ENCODE assay signal across 34 cellular contexts in the genomic region with DNA sequence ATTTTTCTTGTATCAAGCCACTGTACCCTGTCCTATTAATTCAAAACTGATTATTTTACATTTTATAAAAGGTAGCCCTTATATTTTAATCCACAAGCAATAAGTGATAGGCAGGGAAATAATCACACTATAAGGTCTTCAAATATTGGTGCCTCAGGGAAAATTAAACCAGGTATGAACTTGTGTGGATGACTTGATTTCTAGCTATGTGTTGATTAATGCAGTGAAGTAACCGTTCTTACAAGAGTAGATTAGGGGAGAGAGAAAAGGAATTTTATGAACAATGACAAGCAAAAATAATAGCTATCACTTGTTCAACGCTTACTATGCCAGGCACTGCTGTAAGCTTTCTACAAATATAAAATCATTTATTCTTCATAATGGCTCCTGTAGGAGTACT.
"Had no signal": no experiment of that assay in that cellular context is flagged by ENCODE, and none has a peak within 500 bp of the region (broad histone marks: within the 10 kb centered on the region; RNA-seq: fewer than 3 reads in every experiment).

No MANE protein-coding gene starts in this region.

- H3K4me2 ChIP-seq: KMS-11 had no signal

- H3K27ac ChIP-seq: KMS-11 had no signal

- H3K36me3 ChIP-seq: MG63 had no signal

- H3K27me3 ChIP-seq: MG63 had no signal

- H3K9ac ChIP-seq: KMS-11 had no signal

- DNase-seq: Karpas-422, Kasumi-1, KG1, MG63, MM.1S, MV-4-11, NCI-H1048, NCI-H1092, NCI-H1092 treated with DMSO at 0.1 percent for 48 hours, NCI-H1105, NCI-H1105 treated with DMSO at 0.1 percent for 48 hours, NCI-H1417, NCI-H1417 treated with DMSO at 0.1 percent for 48 hours, NCI-H1436, NCI-H1436 treated with DMSO at 0.1 percent for 48 hours, NCI-H146, NCI-H1694, NCI-H1694 treated with DMSO at 0.1 percent for 48 hours, NCI-H187, NCI-H187 treated with DMSO at 0.1 percent for 48 hours, NCI-H1930, NCI-H2029, NCI-H2029 treated with DMSO at 0.1 percent for 48 hours, NCI-H2081, NCI-H2081 treated with DMSO at 0.1 percent for 48 hours, NCI-H2107, NCI-H2171, NCI-H2171 treated with DMSO at 0.1 percent for 48 hours, NCI-H2227 treated with DMSO at 0.1 percent for 48 hours, NCI-H226, NCI-H345, NCI-H446, NCI-H446 treated with DMSO at 0.1 percent for 48 hours had no signal

- H3K9me3 ChIP-seq: MG63 had no signal

- H3K4me3 ChIP-seq: MG63 had no signal
